Comparison of ENCODE assay signal across 9 cellular contexts in genomic region chr17:45262516-45263476, GRCh38. TPM values are rescaled to one million over a fixed set of nuclear protein-coding genes. Genes with fewer than 3 reads are reported as not detected.
DNase-seq lines count a peak whose midpoint lies in the region; ATAC-seq and TF ChIP-seq lines count a peak whose summit lies in the region.
"Had no signal": no experiment of that assay in that cellular context is flagged by ENCODE, and none has a peak within 500 bp of the region (broad histone marks: within the 10 kb centered on the region; RNA-seq: fewer than 3 reads in every experiment).

No MANE protein-coding gene starts in this region.

- peaks cover 46% of the 10 kb centered on the region for H3K36me3 ChIP-seq in lower lobe of right lung
- H3K36me3 ChIP-seq in urinary bladder (ENCODE audit: insufficient read depth): peaks cover 3% of the 10 kb centered on the region

- peaks cover 16% of the 10 kb centered on the region for H3K36me3 Mint-ChIP-seq in central memory CD8-positive, alpha-beta T cell (ENCODE audit: insufficient read depth)

- no peaks in the 10 kb centered on the region for H3K27me3 Mint-ChIP-seq in central memory CD8-positive, alpha-beta T cell

- H3K9me3 Mint-ChIP-seq in central memory CD8-positive, alpha-beta T cell: no peaks in the 10 kb centered on the region

- DNase-seq in Right ventricle myocardium inferior (ENCODE audit: missing footprints) (no peak), cardiac septum (ENCODE audit: low spot score) (no peak), lower lobe of right lung (no peak), NCI-H1436 treated with DMSO at 0.1 percent for 48 hours (lab: John Stamatoyannopoulos, UW) (no peak)
- no peak for DNase-seq in central memory CD8-positive, alpha-beta T cell (ENCODE audit: low spot score in 2 of 2)

- H3K27me3 ChIP-seq in lower lobe of right lung (ENCODE audit: low read depth): no peaks in the 10 kb centered on the region

- H3K27ac Mint-ChIP-seq in central memory CD8-positive, alpha-beta T cell (ENCODE audit: low read depth): peak overlapping the region; percentile 53

- intact Hi-C loops in Right ventricle myocardium inferior (cut with DNase I): loop anchor here (5.0 kb wide), 1 partner anchor 40 kb away; the partner anchor contains the start of gene FMNL1
- intact Hi-C loops in cardiac septum (cut with DNase I): no loop called here
- intact Hi-C loops in lower lobe of right lung (cut with DNase I): no loop called here

- H3K4me1 Mint-ChIP-seq in central memory CD8-positive, alpha-beta T cell: peaks cover under 1% of the 10 kb centered on the region

- H3K27ac ChIP-seq in lower lobe of right lung: peak overlapping the region; percentile 37
- H3K27ac ChIP-seq in urinary bladder (ENCODE audit: low read depth): no peak overlapping the region

- H3K4me1 ChIP-seq in lower lobe of right lung: peaks cover 20% of the 10 kb centered on the region
- no peaks in the 10 kb centered on the region for H3K4me1 ChIP-seq in urinary bladder (ENCODE audit: insufficient read depth)

- H3K9me3 ChIP-seq in lower lobe of right lung: no peaks in the 10 kb centered on the region

- ATAC-seq in Right ventricle myocardium inferior (peak; percentile 39), lower lobe of right lung (peak; percentile 8 to 18), HG03108 (IDR thresholded peaks at IDR 0.05; ENCODE audit: unreplicated experiment) (no peak), HG03520 (IDR thresholded peaks at IDR 0.05; ENCODE audit: unreplicated experiment) (no peak)
- no peak for ATAC-seq in central memory CD8-positive, alpha-beta T cell (replicated peaks; ENCODE audit: extremely low read depth, poor library complexity, severe bottlenecking)

- H3K4me3 Mint-ChIP-seq in central memory CD8-positive, alpha-beta T cell: peak overlapping the region; percentile 82

- 51% methylated on average over 18 of the region's 18 CpGs for WGBS in urinary bladder

- TF ChIP-seq CTCF in lower lobe of right lung (IDR thresholded peaks at IDR 0.05): no peak

- H3K4me3 ChIP-seq in lower lobe of right lung (peak overlapping the region; percentile 73), urinary bladder (ENCODE audit: low read depth, low read length) (peak overlapping the region; percentile 63)

RNA-seq across cellular contexts. Expression of gene SPATA32, which starts 0.9 kb away (rescaled TPM):
- total RNA-seq in Right ventricle myocardium inferior: not detected
- not detected for total RNA-seq in cardiac septum
- not detected for total RNA-seq in lower lobe of right lung
- not detected for total RNA-seq in urinary bladder
- not detected for polyA plus RNA-seq in urinary bladder
- total RNA-seq: Daoy had no signal

RNA-seq across cellular contexts. Expression of gene FMNL1, which starts 41.1 kb away (rescaled TPM):
- 13.7 TPM for total RNA-seq in Right ventricle myocardium inferior
- total RNA-seq in cardiac septum: 12.2 TPM
- total RNA-seq in lower lobe of right lung: 87.0 TPM
- 3.1 TPM for total RNA-seq in urinary bladder
- 10.8 TPM for polyA plus RNA-seq in urinary bladder

RNA-seq across cellular contexts. Expression of gene MAP3K14, which starts 54.0 kb away (rescaled TPM):
- total RNA-seq in Right ventricle myocardium inferior (14.4 TPM), cardiac septum (14.6 TPM), lower lobe of right lung (9.3 TPM), urinary bladder (2.9 TPM)
- polyA plus RNA-seq in urinary bladder: 15.6 TPM

Comparison
In these comparisons a context has a peak if more than half of its experiments do, and no peak if none do; other contexts are left out.
1. ATAC-seq: peak in Right ventricle myocardium inferior (single experiment) and lower lobe of right lung (2 of 2); none in central memory CD8-positive, alpha-beta T cell (single experiment), HG03108 (single experiment) and HG03520 (single experiment).